ENCODE assay signal across 16 cellular contexts in genomic region chr10:71821909-71822763, GRCh38. TPM values are rescaled to one million over a fixed set of nuclear protein-coding genes. Genes with fewer than 3 reads are reported as not detected.
DNase-seq lines count a peak whose midpoint lies in the region; ATAC-seq, FAIRE-seq and TF ChIP-seq lines count a peak whose summit lies in the region.
"Had no signal": no experiment of that assay in that cellular context is flagged by ENCODE, and none has a peak within 500 bp of the region (broad histone marks: within the 10 kb centered on the region; RNA-seq: fewer than 3 reads in every experiment).

No MANE protein-coding gene starts in this region.

- H3K27me3 ChIP-seq in CD8-positive, alpha-beta T cell (ENCODE audit: insufficient read depth, low read length): no peaks in the 10 kb centered on the region
- H3K27me3 ChIP-seq: testis had no signal

- no peaks in the 10 kb centered on the region for H3K4me1 ChIP-seq in CD8-positive, alpha-beta T cell (ENCODE audit: insufficient read depth, low read length)
- H3K4me1 ChIP-seq in kidney (ENCODE audit: control insufficient read depth in 1 of 2, insufficient read depth in 1 of 2, low read depth in 1 of 2, low read length in 2 of 2): no peaks in the 10 kb centered on the region

- no peak overlapping the region for H3K4me3 ChIP-seq in CD8-positive, alpha-beta T cell (ENCODE audit: low read depth, low read length)
- H3K4me3 ChIP-seq in kidney (ENCODE audit: low read length in 2 of 2): no peak overlapping the region
- H3K4me3 ChIP-seq: lower lobe of right lung, skin epidermis, testis had no signal

- no peaks in the 10 kb centered on the region for H3K27me3 Mint-ChIP-seq in CD8-positive, alpha-beta T cell (ENCODE audit: low read depth)
- H3K27me3 Mint-ChIP-seq in HFFc6 (ENCODE audit: insufficient read depth): no peaks in the 10 kb centered on the region
- H3K27me3 Mint-ChIP-seq in activated T-helper 17 cell treated with anti-CD3 and anti-CD28 coated beads, Interleukin-2, amount 50 U/mL, for 72 hours: no peaks in the 10 kb centered on the region

- no peaks in the 10 kb centered on the region for H3K9me3 ChIP-seq in CD8-positive, alpha-beta T cell (ENCODE audit: low read length)
- no peaks in the 10 kb centered on the region for H3K9me3 ChIP-seq in kidney (ENCODE audit: control insufficient read depth in 1 of 2, low read length in 2 of 2)
- H3K9me3 ChIP-seq: lower lobe of right lung, testis had no signal

- H3K4me3 Mint-ChIP-seq in CD8-positive, alpha-beta T cell: no peak overlapping the region
- H3K4me3 Mint-ChIP-seq in HFFc6: no peak overlapping the region
- no peak overlapping the region for H3K4me3 Mint-ChIP-seq in activated T-helper 17 cell treated with anti-CD3 and anti-CD28 coated beads, Interleukin-2, amount 50 U/mL, for 72 hours

- FAIRE-seq in kidney (lab: Jason Lieb, UNC): no peak
- FAIRE-seq: HTR-8/SVneo, TTC549 had no signal

- intact Hi-C loops in CD8-positive, alpha-beta T cell (cut with DNase I, micrococcal nuclease): no loop called here
- intact Hi-C loops in kidney (cut with DNase I): no loop called here

- CTCF ChIA-PET in CD8-positive, alpha-beta T cell (lab: Charles Lee): interaction anchor here (0.7 kb wide), 1 partner anchor 10 kb away, joined by 3 read pairs; no protein-coding TSS in a partner anchor

- H3K36me3 ChIP-seq in CD8-positive, alpha-beta T cell (ENCODE audit: insufficient read depth, low read length): peaks cover 57% of the 10 kb centered on the region
- peaks cover 75 to 87% of the 10 kb centered on the region in 2 donors for H3K36me3 ChIP-seq in kidney (ENCODE audit: control insufficient read depth in 1 of 2, insufficient read depth in 2 of 2, low read length in 2 of 2)

- no peak overlapping the region for H3K27ac ChIP-seq in CD8-positive, alpha-beta T cell (ENCODE audit: low read depth, low read length)
- no peak overlapping the region for H3K27ac ChIP-seq in kidney (ENCODE audit: low read depth in 2 of 2, low read length in 2 of 2)
- H3K27ac ChIP-seq: lower lobe of right lung, testis had no signal

- H3K9ac ChIP-seq in kidney (ENCODE audit: low read length in 2 of 2): no peak overlapping the region

- no peak for DNase-seq in CD8-positive, alpha-beta T cell
- DNase-seq in HFFc6: peak; percentile 17
- DNase-seq in kidney: peak; percentile 19
- DNase-seq in omental fat pad (ENCODE audit: low spot score): no peak
- no peak for DNase-seq in NCI-H526 (lab: John Stamatoyannopoulos, UW)
- no peak for DNase-seq in NCI-H82 treated with DMSO at 0.1 percent for 48 hours (lab: John Stamatoyannopoulos, UW; ENCODE audit: unreplicated experiment)
- DNase-seq: activated CD8-positive, alpha-beta memory T cell treated with anti-CD3 and anti-CD28 coated beads, Interleukin-2, amount 50 U/mL, for 4 hours; lower lobe of right lung; NCI-H524 treated with DMSO at 0.1 percent for 48 hours; SIG-M5; testis had no signal

- no peaks in the 10 kb centered on the region for H3K9me3 Mint-ChIP-seq in CD8-positive, alpha-beta T cell
- H3K9me3 Mint-ChIP-seq in HFFc6: no peaks in the 10 kb centered on the region
- H3K9me3 Mint-ChIP-seq in activated T-helper 17 cell treated with anti-CD3 and anti-CD28 coated beads, Interleukin-2, amount 50 U/mL, for 72 hours: no peaks in the 10 kb centered on the region

- H3K4me1 Mint-ChIP-seq in CD8-positive, alpha-beta T cell (ENCODE audit: low read depth): peaks cover 3% of the 10 kb centered on the region
- peaks cover 9% of the 10 kb centered on the region; the same call in 1 of the 2 replicates for H3K4me1 Mint-ChIP-seq in HFFc6 (ENCODE audit: low read depth)
- peaks cover 12% of the 10 kb centered on the region for H3K4me1 Mint-ChIP-seq in activated T-helper 17 cell treated with anti-CD3 and anti-CD28 coated beads, Interleukin-2, amount 50 U/mL, for 72 hours

- peak overlapping the region; percentile 25 for H3K27ac Mint-ChIP-seq in CD8-positive, alpha-beta T cell
- no peak overlapping the region for H3K27ac Mint-ChIP-seq in HFFc6
- H3K27ac Mint-ChIP-seq in activated T-helper 17 cell treated with anti-CD3 and anti-CD28 coated beads, Interleukin-2, amount 50 U/mL, for 72 hours: peak overlapping the region; percentile 46

- peak; percentile 38 for ATAC-seq in CD8-positive, alpha-beta T cell
- peak; percentile 88 for ATAC-seq in activated T-helper 17 cell treated with anti-CD3 and anti-CD28 coated beads, Interleukin-2, amount 50 U/mL, for 72 hours (replicated peaks)
- ATAC-seq in HG03025 (IDR thresholded peaks at IDR 0.05; ENCODE audit: low FRiP score, unreplicated experiment): no peak
- no peak for ATAC-seq in omental fat pad (ENCODE audit: low FRiP score)
- ATAC-seq: lower lobe of right lung had no signal

- peaks cover 91% of the 10 kb centered on the region for H3K36me3 Mint-ChIP-seq in CD8-positive, alpha-beta T cell
- peaks cover 32% of the 10 kb centered on the region for H3K36me3 Mint-ChIP-seq in HFFc6 (ENCODE audit: low read depth)
- H3K36me3 Mint-ChIP-seq in activated T-helper 17 cell treated with anti-CD3 and anti-CD28 coated beads, Interleukin-2, amount 50 U/mL, for 72 hours (ENCODE audit: low read depth): peaks cover 99% of the 10 kb centered on the region

- POLR2A ChIA-PET in CD8-positive, alpha-beta T cell (lab: Charles Lee): no interaction called here

- no peak for TF ChIP-seq CTCF in CD8-positive, alpha-beta T cell (IDR thresholded peaks at IDR 0.05)
- TF ChIP-seq CTCF in HFFc6 (IDR thresholded peaks at IDR 0.05): no peak
- TF ChIP-seq CTCF in kidney (IDR thresholded peaks at IDR 0.05; ENCODE audit: borderline replicate concordance, extremely low read depth, insufficient read depth): no peak
- no peak for TF ChIP-seq CTCF in omental fat pad (IDR thresholded peaks at IDR 0.05)

RNA-seq across cellular contexts. Expression of gene PSAP, which starts 28.9 kb away (rescaled TPM):
- total RNA-seq in CD8-positive, alpha-beta T cell: 100 to 1,000 TPM; 156 to 161 TPM
- 100 to 1,000 TPM; 375 to 549 (median 404) TPM for total RNA-seq in HFFc6 (2021; fragmentation: NEBNext Ultra II Directional; extraction: Animal tissue kit (Norgen Biotek cat#: 25700))
- total RNA-seq in activated T-helper 17 cell treated with anti-CD3 and anti-CD28 coated beads, Interleukin-2, amount 50 U/mL, for 72 hours: 100 to 1,000 TPM; 121 to 153 TPM
- total RNA-seq in kidney: 1,249 TPM
- polyA plus RNA-seq in kidney (ENCODE audit: insufficient read depth, low read depth, low replicate concordance): 1,082 TPM
- total RNA-seq in omental fat pad: 1,000 to 10,000 TPM in 3 of 4 donors, 100 to 1,000 TPM in 1; 937 to 1,475 (median 1,210) TPM

RNA-seq across cellular contexts. Expression of gene VSIR, which starts 48.8 kb away (rescaled TPM):
- 10 to 100 TPM; 57.3 to 61.7 TPM for total RNA-seq in CD8-positive, alpha-beta T cell
- 10 to 100 TPM; 24.3 to 36.2 (median 29.0) TPM for total RNA-seq in HFFc6 (2021; fragmentation: NEBNext Ultra II Directional; extraction: Animal tissue kit (Norgen Biotek cat#: 25700))
- total RNA-seq in activated T-helper 17 cell treated with anti-CD3 and anti-CD28 coated beads, Interleukin-2, amount 50 U/mL, for 72 hours: 100 to 1,000 TPM in 1 of 2 donors, 10 to 100 TPM in 1; 27.9 to 125 TPM
- total RNA-seq in kidney: 66.6 TPM
- polyA plus RNA-seq in kidney (ENCODE audit: insufficient read depth, low read depth, low replicate concordance): 32.1 TPM
- 100 to 1,000 TPM in 2 of 4 donors, 10 to 100 TPM in 2; 65.1 to 119 (median 86.3) TPM for total RNA-seq in omental fat pad

Comparison
In these comparisons a context has a peak if more than half of its experiments do, and no peak if none do; other contexts are left out.
1. ATAC-seq: peak in CD8-positive, alpha-beta T cell (single experiment) and activated T-helper 17 cell treated with anti-CD3 and anti-CD28 coated beads, Interleukin-2, amount 50 U/mL, for 72 hours (single experiment); none in HG03025 (single experiment) and omental fat pad (single experiment).
2. DNase-seq: peak in HFFc6 (single experiment) and kidney (single experiment); none in CD8-positive, alpha-beta T cell (0 of 7), omental fat pad (single experiment), NCI-H526 (0 of 2) and NCI-H82 treated with DMSO at 0.1 percent for 48 hours (single experiment).